17 cellular contexts compared by ENCODE assay signal in the genomic region with DNA sequence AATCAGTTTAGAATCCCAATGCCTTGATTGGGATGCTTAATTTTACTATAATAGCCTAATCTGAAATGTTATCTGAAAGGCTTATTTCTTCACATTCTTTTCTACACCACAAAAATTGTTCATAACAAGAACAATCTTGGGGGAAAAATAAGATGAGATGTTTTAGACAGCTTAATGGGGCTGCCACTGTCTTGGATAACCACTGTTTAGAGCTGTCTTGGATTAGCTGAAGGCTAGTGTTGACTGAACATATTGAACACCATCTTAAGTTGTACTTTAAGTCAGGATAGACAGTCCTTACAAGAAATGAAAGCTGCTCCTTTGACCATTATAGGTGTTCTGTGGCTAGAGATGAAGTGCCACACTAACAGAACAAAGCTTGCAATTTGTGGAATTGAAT.
"Had no signal": no experiment of that assay in that cellular context is flagged by ENCODE, and none has a peak within 500 bp of the region (broad histone marks: within the 10 kb centered on the region; RNA-seq: fewer than 3 reads in every experiment).

No MANE protein-coding gene starts in this region.

- DNase-seq: effector memory CD4-positive, alpha-beta T cell; hypothalamus; islet precursor cell; naive B cell; psoas muscle; retina; right lobe of liver; stimulated activated CD4-positive, alpha-beta T cell treated with anti-CD3 and anti-CD28 coated beads, Interleukin-2, amount 100 ng/mL, for 24 hours; stimulated activated CD4-positive, alpha-beta T cell treated with anti-CD3 and anti-CD28 coated beads, Interleukin-4, amount 100 ng/mL, for 4 hours; stimulated activated naive B cell treated with anti-CD40 and anti-IgM and Interleukin-4, amounts not matched to agents 10 μg/mL and 1 μg/mL and 100 μg/mL, for 72 hours; stimulated activated naive CD8-positive, alpha-beta T cell treated with anti-CD3 and anti-CD28 coated beads, Interleukin-15, amount 100 ng/mL, for 72 hours; transverse colon had no signal

- H3K4me1 ChIP-seq: heart left ventricle, psoas muscle, right lobe of liver, transverse colon had no signal

- H3K27me3 Mint-ChIP-seq: memory B cell; stimulated activated naive B cell treated with anti-CD40 and anti-IgM and Interleukin-4, amounts not matched to agents 10 μg/mL and 1 μg/mL and 100 μg/mL, for 72 hours; stimulated activated naive CD8-positive, alpha-beta T cell treated with anti-CD3 and anti-CD28 coated beads, Interleukin-15, amount 100 ng/mL, for 72 hours had no signal

- H3K27ac ChIP-seq: heart left ventricle, psoas muscle, right lobe of liver, skin epidermis, thoracic aorta, transverse colon had no signal

- H3K9me3 ChIP-seq: heart left ventricle, psoas muscle, right lobe of liver, thoracic aorta, transverse colon had no signal

- H3K36me3 Mint-ChIP-seq: memory B cell; naive B cell; stimulated activated naive B cell treated with anti-CD40 and anti-IgM and Interleukin-4, amounts not matched to agents 10 μg/mL and 1 μg/mL and 100 μg/mL, for 72 hours had no signal

- H3K4me3 ChIP-seq: heart left ventricle, psoas muscle, right lobe of liver, skin epidermis, thoracic aorta, transverse colon had no signal

- H3K27me3 ChIP-seq: heart left ventricle, right lobe of liver, transverse colon had no signal

- H3K36me3 ChIP-seq: heart left ventricle, right lobe of liver, thoracic aorta, transverse colon had no signal

- H3K9me3 Mint-ChIP-seq: nephron; stimulated activated naive B cell treated with anti-CD40 and anti-IgM and Interleukin-4, amounts not matched to agents 10 μg/mL and 1 μg/mL and 100 μg/mL, for 72 hours; stimulated activated naive CD8-positive, alpha-beta T cell treated with anti-CD3 and anti-CD28 coated beads, Interleukin-15, amount 100 ng/mL, for 72 hours had no signal

- H3K4me1 Mint-ChIP-seq: memory B cell; naive B cell; stimulated activated naive B cell treated with anti-CD40 and anti-IgM and Interleukin-4, amounts not matched to agents 10 μg/mL and 1 μg/mL and 100 μg/mL, for 72 hours; stimulated activated naive CD8-positive, alpha-beta T cell treated with anti-CD3 and anti-CD28 coated beads, Interleukin-15, amount 100 ng/mL, for 72 hours had no signal

- H3K27ac Mint-ChIP-seq: memory B cell; naive B cell; nephron; stimulated activated naive B cell treated with anti-CD40 and anti-IgM and Interleukin-4, amounts not matched to agents 10 μg/mL and 1 μg/mL and 100 μg/mL, for 72 hours; stimulated activated naive CD8-positive, alpha-beta T cell treated with anti-CD3 and anti-CD28 coated beads, Interleukin-15, amount 100 ng/mL, for 72 hours had no signal

- H3K4me3 Mint-ChIP-seq: memory B cell; naive B cell; nephron; stimulated activated naive B cell treated with anti-CD40 and anti-IgM and Interleukin-4, amounts not matched to agents 10 μg/mL and 1 μg/mL and 100 μg/mL, for 72 hours; stimulated activated naive CD8-positive, alpha-beta T cell treated with anti-CD3 and anti-CD28 coated beads, Interleukin-15, amount 100 ng/mL, for 72 hours had no signal
